In the genomic region with DNA sequence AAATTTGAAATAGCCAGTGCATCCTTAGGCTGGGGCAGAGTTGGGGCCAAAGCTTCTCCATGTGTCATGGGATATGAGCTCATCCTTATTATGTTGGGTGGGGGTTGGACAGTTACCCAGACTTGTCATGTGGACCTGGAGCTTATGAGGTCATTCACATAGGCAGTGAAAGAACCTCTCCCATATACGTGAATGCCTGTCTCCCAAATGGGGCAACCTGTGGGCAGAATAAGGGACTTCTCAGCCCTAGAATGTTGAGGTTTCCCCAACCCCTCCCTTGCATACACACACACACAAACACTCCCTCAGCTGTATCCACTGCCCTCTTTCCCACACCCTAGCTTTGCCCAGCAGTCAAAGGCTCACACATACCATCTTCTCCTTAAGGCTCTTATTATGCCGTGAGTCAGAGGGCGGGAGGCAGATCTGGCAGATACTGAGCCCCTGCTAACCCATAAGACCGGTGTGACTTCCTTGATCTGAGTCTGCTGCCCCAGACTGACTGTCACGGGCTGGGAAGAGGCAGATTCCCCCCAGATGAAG, we compare ENCODE assay signal across 15 cellular contexts. TPM values are rescaled to one million over a fixed set of nuclear protein-coding genes. Genes with fewer than 3 reads are reported as not detected.
A peak's percentile ranks its signal among the peaks of the same experiment; 100 is the strongest.
DNase-seq lines count a peak whose midpoint lies in the region; TF ChIP-seq lines count a peak whose summit lies in the region.
"Had no signal": no experiment of that assay in that cellular context is flagged by ENCODE, and none has a peak within 500 bp of the region (broad histone marks: within the 10 kb centered on the region; RNA-seq: fewer than 3 reads in every experiment).

No MANE protein-coding gene starts in this region.

- H3K27me3 Mint-ChIP-seq in Calu3 (ENCODE audit: unreplicated experiment): peaks cover 21% of the 10 kb centered on the region

- no peak overlapping the region for H3K23ac ChIP-seq in trophoblast cell (ENCODE audit: low read length)

- H2BK120ac ChIP-seq in trophoblast cell (ENCODE audit: insufficient read depth, low read length, poor library complexity): peak overlapping the region; percentile 64

- no peak overlapping the region for H2AK5ac ChIP-seq in trophoblast cell (ENCODE audit: low read length)

- H3K36me3 ChIP-seq in trophoblast cell (ENCODE audit: control insufficient read depth in 1 of 2, insufficient read depth in 2 of 2, low read length in 2 of 2): no peaks in the 10 kb centered on the region

- peak overlapping the region; percentile 70 for H4K91ac ChIP-seq in trophoblast cell (ENCODE audit: low read depth, low read length)

- no CpG with 5 or more reads among the region's 5 CpGs for WGBS in trophoblast cell (ENCODE audit: extremely low coverage, insufficient coverage, insufficient read length)

- peak overlapping the region; percentile 29 for H3K4me2 ChIP-seq in trophoblast cell (ENCODE audit: low read length)

- peaks cover 51% of the 10 kb centered on the region for H3K4me1 Mint-ChIP-seq in Calu3 (ENCODE audit: low read depth, unreplicated experiment)
- H3K4me1 Mint-ChIP-seq: brain had no signal

- H3K9ac ChIP-seq in trophoblast cell (ENCODE audit: low read length): no peak overlapping the region

- H3K18ac ChIP-seq in trophoblast cell (ENCODE audit: low read length): no peak overlapping the region

- no peak overlapping the region for H4K8ac ChIP-seq in trophoblast cell (ENCODE audit: low read depth, low read length)

- H3K36me3 Mint-ChIP-seq in Calu3 (ENCODE audit: insufficient read depth, unreplicated experiment): peaks cover 5% of the 10 kb centered on the region
- H3K36me3 Mint-ChIP-seq: brain had no signal

- no TSS peak for BruUV-seq in Calu3 (replicated peaks; lab: Mats Ljungman, UMichigan)

- no peaks in the 10 kb centered on the region for H3K79me2 ChIP-seq in trophoblast cell (ENCODE audit: control insufficient read depth, insufficient read depth, low read length, poor library complexity)

- no peak overlapping the region for H3K4ac ChIP-seq in trophoblast cell (ENCODE audit: low read depth, low read length)

- DNase-seq in Calu3: peak; percentile 71
- DNase-seq in M059J (ENCODE audit: low read depth): peak; percentile 90
- DNase-seq in epithelial cell of esophagus (ENCODE audit: low read depth): peak; percentile 99
- peak; percentile 95 to 96 for DNase-seq in trophoblast cell
- DNase-seq in amniotic stem cell (lab: John Stamatoyannopoulos, UW): no peak
- no peak for DNase-seq in T1000 (lab: John Stamatoyannopoulos, UW)
- no peak for DNase-seq in SK-N-DZ (ENCODE audit: low spot score)
- no peak for DNase-seq in amygdala (lab: John Stamatoyannopoulos, UW)
- DNase-seq: activated T-cell treated with anti-CD3 and anti-CD28 coated beads for 4 hours; left colon; NCI-H1105; occipital lobe; stimulated activated CD4-positive, alpha-beta T cell treated with anti-CD3 and anti-CD28 coated beads, Interleukin-2, amount 100 ng/mL, for 48 hours; testis had no signal

- peak overlapping the region; percentile 12 for H2BK12ac ChIP-seq in trophoblast cell (ENCODE audit: low read length)

- no peaks in the 10 kb centered on the region for H3K27me3 ChIP-seq in trophoblast cell (ENCODE audit: insufficient read depth, low read length)
- H3K27me3 ChIP-seq: testis had no signal

- TF ChIP-seq CTCF in Calu3 (IDR thresholded peaks at IDR 0.05; ENCODE audit: unreplicated experiment) (no peak), epithelial cell of esophagus (IDR thresholded peaks at IDR 0.05; ENCODE audit: insufficient read depth, low read depth, low read length, missing control alignments) (no peak)

- H3K4me3 Mint-ChIP-seq in Calu3 (ENCODE audit: low read depth, unreplicated experiment): no peak overlapping the region
- H3K4me3 Mint-ChIP-seq: brain had no signal

- H2AFZ ChIP-seq in trophoblast cell (ENCODE audit: insufficient read depth, low read length, poor library complexity): no peak overlapping the region

- H3K4me3 ChIP-seq in epithelial cell of esophagus (ENCODE audit: low read length) (no peak overlapping the region), trophoblast cell (ENCODE audit: low read depth, low read length) (no peak overlapping the region)
- H3K4me3 ChIP-seq: testis had no signal

- H3K9me3 ChIP-seq in trophoblast cell (ENCODE audit: insufficient read depth, low read depth, low read length): peaks cover 12% of the 10 kb centered on the region
- H3K9me3 ChIP-seq: testis had no signal

- H3K9me3 Mint-ChIP-seq in Calu3 (ENCODE audit: low read depth, unreplicated experiment): peaks cover 2% of the 10 kb centered on the region

- no peak overlapping the region for H4K12ac ChIP-seq in trophoblast cell (ENCODE audit: low read depth, low read length)

- H3K27ac Mint-ChIP-seq in Calu3 (ENCODE audit: unreplicated experiment): peak overlapping the region; percentile 34
- H3K27ac Mint-ChIP-seq: brain had no signal

- H3K14ac ChIP-seq in trophoblast cell (ENCODE audit: low read length): peak overlapping the region; percentile 5

- peaks cover 9% of the 10 kb centered on the region for H3K79me1 ChIP-seq in trophoblast cell (ENCODE audit: low read length)

- CTCF ChIA-PET in Calu3 (lab: Charles Lee): interaction anchor here (0.6 to 2.0 kb wide), 6 partner anchors 20 to 287 kb away, joined by 3 to 12 read pairs (median 4); no protein-coding TSS in a partner anchor

- intact Hi-C loops in Calu3 (cut with micrococcal nuclease; ENCODE audit: unreplicated experiment): loop anchor here (2.0 to 5.0 kb wide), 2 partner anchors 35 to 191 kb away; no protein-coding TSS in a partner anchor

- peak overlapping the region; percentile 48 for H3K27ac ChIP-seq in trophoblast cell (ENCODE audit: low read depth, low read length)
- H3K27ac ChIP-seq: testis had no signal

- H2BK5ac ChIP-seq in trophoblast cell (ENCODE audit: low read depth, low read length, poor library complexity): no peak overlapping the region

- peaks cover 7 to 15% of the 10 kb centered on the region in 2 experiments for H3K4me1 ChIP-seq in trophoblast cell (ENCODE audit: control insufficient read depth in 1 of 2, insufficient read depth in 2 of 2, low read length in 2 of 2)
- H3K4me1 ChIP-seq: testis had no signal

RNA-seq across cellular contexts. Expression of a gene that starts 2.3 kb away (rescaled TPM):
- 1.1 and 1.9 TPM in 2 replicates for total RNA-seq in Calu3 (2022)
- not detected in 2 replicates for total RNA-seq in M059J (2014; rRNA removed; shearing (Covaris generic))
- 1.3 and 1.5 TPM in 2 replicates for polyA plus RNA-seq in trophoblast cell (2013)
- polyA plus RNA-seq in SK-N-DZ (2014; cell fraction: cytosol; rRNA removed): not detected in 2 replicates
- polyA plus RNA-seq in SK-N-DZ (2014; cell fraction: nucleus; rRNA removed): not detected in 2 replicates
- total RNA-seq: left colon, occipital lobe, testis had no signal

RNA-seq across cellular contexts. Expression of a gene that starts 28.0 kb away (rescaled TPM):
- not detected in 2 replicates for total RNA-seq in Calu3 (2022)
- not detected in 2 replicates for total RNA-seq in M059J (2014; rRNA removed; shearing (Covaris generic))
- not detected in 2 replicates for polyA plus RNA-seq in trophoblast cell (2013)
- not detected in 2 replicates for polyA plus RNA-seq in SK-N-DZ (2014; cell fraction: cytosol; rRNA removed)
- polyA plus RNA-seq in SK-N-DZ (2014; cell fraction: nucleus; rRNA removed): not detected in 2 replicates
- total RNA-seq: left colon, occipital lobe had no signal

RNA-seq across cellular contexts. Expression of a gene that starts 40.9 kb away (rescaled TPM):
- total RNA-seq in Calu3 (2022): not detected in 2 replicates
- total RNA-seq in M059J (2014; rRNA removed; shearing (Covaris generic)): not detected in 2 replicates
- not detected in 2 replicates for polyA plus RNA-seq in trophoblast cell (2013)
- polyA plus RNA-seq in SK-N-DZ (2014; cell fraction: cytosol; rRNA removed): not detected in 2 replicates
- polyA plus RNA-seq in SK-N-DZ (2014; cell fraction: nucleus; rRNA removed): not detected in 2 replicates
- total RNA-seq: left colon, occipital lobe, testis had no signal

RNA-seq across cellular contexts. Expression of a gene that starts 46.3 kb away (rescaled TPM):
- total RNA-seq in Calu3 (2022): not detected in 2 replicates
- total RNA-seq in M059J (2014; rRNA removed; shearing (Covaris generic)): not detected in 2 replicates
- not detected in 2 replicates for polyA plus RNA-seq in trophoblast cell (2013)
- not detected in 2 replicates for polyA plus RNA-seq in SK-N-DZ (2014; cell fraction: cytosol; rRNA removed)
- not detected in 2 replicates for polyA plus RNA-seq in SK-N-DZ (2014; cell fraction: nucleus; rRNA removed)
- total RNA-seq: left colon, occipital lobe, testis had no signal

Comparison
In these comparisons a context has a peak if more than half of its experiments do, and no peak if none do; other contexts are left out.
1. DNase-seq: peak in Calu3 (single experiment), M059J (single experiment), epithelial cell of esophagus (single experiment) and trophoblast cell (2 of 2); none in amniotic stem cell (single experiment), T1000 (single experiment), SK-N-DZ (single experiment) and amygdala (0 of 56).